In genomic region chr17:83203472-83204221, GRCh38 we compare ENCODE assay signal across 11 cellular contexts.
DNase-seq lines count a peak whose midpoint lies in the region; ATAC-seq and TF ChIP-seq lines count a peak whose summit lies in the region.
"Had no signal": no experiment of that assay in that cellular context is flagged by ENCODE, and none has a peak within 500 bp of the region (broad histone marks: within the 10 kb centered on the region; RNA-seq: fewer than 3 reads in every experiment).

No MANE protein-coding gene starts in this region.

- POLR2A ChIA-PET in MCF 10A (lab: Yijun Ruan, JAX), result no interaction called here

- H3K27me3 ChIP-seq in mammary epithelial cell (ENCODE audit: insufficient read depth, low read length), result peaks cover 2% of the 10 kb centered on the region
- H3K27me3 ChIP-seq in fibroblast of lung (ENCODE audit: control insufficient read depth, insufficient read depth, low read length), result no peaks in the 10 kb centered on the region
- peaks cover 0 to 2% (median 0%) of the 10 kb centered on the region in 3 experiments for H3K27me3 ChIP-seq in neuronal stem cell (ENCODE audit: control insufficient read depth in 3 of 3, insufficient read depth in 3 of 3, low read depth in 1 of 3, low read length in 3 of 3)

- no peak overlapping the region for H3K4ac ChIP-seq in neuronal stem cell (ENCODE audit: low read length)

- H3K4me3 Mint-ChIP-seq in MCF 10A (ENCODE audit: unreplicated experiment) (peak overlapping the region; percentile 29), progenitor cell of endocrine pancreas (ENCODE audit: low read depth) (no peak overlapping the region)
- H3K4me3 Mint-ChIP-seq in natural killer cell treated with Interleukin-12 subunit alpha and Interleukin-12 subunit beta and Interleukin-15 and Interleukin-18, amount 100 ng/mL, for 72 hours, result peak overlapping the region; percentile 50
- H3K4me3 Mint-ChIP-seq: neural crest cell had no signal

- H2BK15ac ChIP-seq in neuronal stem cell (ENCODE audit: low read length), result no peak overlapping the region

- H3K27me3 Mint-ChIP-seq in MCF 10A (ENCODE audit: insufficient read depth, unreplicated experiment) (no peaks in the 10 kb centered on the region), progenitor cell of endocrine pancreas (no peaks in the 10 kb centered on the region)
- no peaks in the 10 kb centered on the region for H3K27me3 Mint-ChIP-seq in natural killer cell treated with Interleukin-12 subunit alpha and Interleukin-12 subunit beta and Interleukin-15 and Interleukin-18, amount 100 ng/mL, for 72 hours

- no peak for ATAC-seq in natural killer cell treated with Interleukin-12 subunit alpha and Interleukin-12 subunit beta and Interleukin-15 and Interleukin-18, amount 100 ng/mL, for 72 hours
- ATAC-seq in GM21367 (IDR thresholded peaks at IDR 0.05; ENCODE audit: unreplicated experiment), result no peak
- ATAC-seq: HCT116 had no signal

- no peaks in the 10 kb centered on the region for H3K9me3 Mint-ChIP-seq in MCF 10A (ENCODE audit: unreplicated experiment)
- no peaks in the 10 kb centered on the region for H3K9me3 Mint-ChIP-seq in natural killer cell treated with Interleukin-12 subunit alpha and Interleukin-12 subunit beta and Interleukin-15 and Interleukin-18, amount 100 ng/mL, for 72 hours
- H3K9me3 Mint-ChIP-seq in progenitor cell of endocrine pancreas (ENCODE audit: low read depth), result peaks cover 5% of the 10 kb centered on the region
- H3K9me3 Mint-ChIP-seq: neural crest cell had no signal

- H3K9me3 ChIP-seq in mammary epithelial cell (replicated peaks; ENCODE audit: insufficient read depth, low read length), result no peaks in the 10 kb centered on the region
- no peaks in the 10 kb centered on the region for H3K9me3 ChIP-seq in fibroblast of lung (ENCODE audit: control insufficient read depth, insufficient read depth, low read depth, low read length)
- H3K9me3 ChIP-seq in neuronal stem cell (replicated peaks in 1 of 2; ENCODE audit: control insufficient read depth in 2 of 2, insufficient read depth in 1 of 2, low read depth in 1 of 2, low read length in 2 of 2), result peaks cover 12 to 32% of the 10 kb centered on the region in 2 donors

- H2BK5ac ChIP-seq in neuronal stem cell (ENCODE audit: low read length), result no peak overlapping the region

- 85% methylated on average over 11 of the region's 20 CpGs for WGBS in mammary epithelial cell (ENCODE audit: low coverage, missing lambda C conversion rate)
- WGBS in neuronal stem cell (ENCODE audit: extremely low coverage in 2 of 2, insufficient read length in 2 of 2, insufficient replicate concordance in 1 of 2), 2 donors, result no CpG with 5 or more reads among the region's 20 CpGs

- no peak overlapping the region for H4K91ac ChIP-seq in neuronal stem cell (ENCODE audit: low read depth, low read length, poor library complexity)

- H3K36me3 ChIP-seq in mammary epithelial cell (ENCODE audit: insufficient read depth, low read length) (no peaks in the 10 kb centered on the region), fibroblast of lung (ENCODE audit: control insufficient read depth, insufficient read depth, low read length) (no peaks in the 10 kb centered on the region), neuronal stem cell (replicated peaks in 1 of 2; ENCODE audit: control insufficient read depth in 2 of 2, insufficient read depth in 2 of 2, low read length in 2 of 2) (no peaks in the 10 kb centered on the region)

- dilution Hi-C loops in mammary epithelial cell (cut with HindIII; ENCODE audit: low sequenced_read_pairs), result no loop called here

- H3K14ac ChIP-seq in neuronal stem cell (ENCODE audit: low read length), result no peak overlapping the region

- no peak for DNase-seq in MCF 10A (ENCODE audit: unreplicated experiment)
- DNase-seq in mammary epithelial cell, result no peak
- no peak for DNase-seq in fibroblast of lung (ENCODE audit: low read depth in 2 of 2)
- DNase-seq in natural killer cell treated with Interleukin-12 subunit alpha and Interleukin-12 subunit beta and Interleukin-15 and Interleukin-18, amount 100 ng/mL, for 72 hours (ENCODE audit: low spot score), result peak; percentile 59
- no peak for DNase-seq in RPMI8226
- no peak for DNase-seq in neuronal stem cell (ENCODE audit: low spot score)
- no peak for DNase-seq in progenitor cell of endocrine pancreas (ENCODE audit: low spot score, unreplicated experiment)
- DNase-seq: KG1 had no signal

- peaks cover 2% of the 10 kb centered on the region for H3K79me1 ChIP-seq in neuronal stem cell (ENCODE audit: low read depth, low read length)

- in situ Hi-C loops in mammary epithelial cell (cut with MboI; ENCODE audit: low sequenced_read_pairs in 2 of 2), result no loop called here

- intact Hi-C loops in MCF 10A (cut with micrococcal nuclease) (no loop called here), mammary epithelial cell (cut with micrococcal nuclease) (no loop called here)

- no peak overlapping the region for H2BK120ac ChIP-seq in neuronal stem cell (ENCODE audit: low read depth, low read length)

- no peak overlapping the region for H3K27ac ChIP-seq in mammary epithelial cell (ENCODE audit: insufficient read depth, low read depth, low read length)
- peak overlapping the region; percentile 74 for H3K27ac ChIP-seq in fibroblast of lung (ENCODE audit: insufficient read depth, low read length)
- no peak overlapping the region for H3K27ac ChIP-seq in neuronal stem cell (replicated peaks; ENCODE audit: low read length)

- H2AFZ ChIP-seq in mammary epithelial cell (ENCODE audit: low read depth, low read length) (no peak overlapping the region), fibroblast of lung (ENCODE audit: low read length) (no peak overlapping the region), neuronal stem cell (ENCODE audit: low read length) (no peak overlapping the region)

- no peak overlapping the region for H3K18ac ChIP-seq in neuronal stem cell (ENCODE audit: low read length)

- no peak for TF ChIP-seq CTCF in MCF 10A (IDR thresholded peaks at IDR 0.05; ENCODE audit: unreplicated experiment)
- no peak for TF ChIP-seq CTCF in mammary epithelial cell (conservative IDR thresholded peaks at IDR 0.05 in 1 of 2, IDR thresholded peaks at IDR 0.05 in 1 of 2; ENCODE audit: extremely low read depth in 1 of 2, insufficient read depth in 1 of 2, low read depth in 1 of 2, low read length in 2 of 2)
- no peak for TF ChIP-seq CTCF in fibroblast of lung (conservative IDR thresholded peaks at IDR 0.05 in 1 of 2, IDR thresholded peaks at IDR 0.05 in 1 of 2; ENCODE audit: low read depth in 1 of 2, low read length in 2 of 2)
- TF ChIP-seq CTCF in progenitor cell of endocrine pancreas (IDR thresholded peaks at IDR 0.05; ENCODE audit: unreplicated experiment), result no peak

- H3K9ac ChIP-seq in mammary epithelial cell (ENCODE audit: insufficient read depth, low read length) (no peak overlapping the region), fibroblast of lung (ENCODE audit: insufficient read depth, low read length) (peak overlapping the region; percentile 49), neuronal stem cell (ENCODE audit: low read depth, low read length, poor library complexity) (no peak overlapping the region)

- no peaks in the 10 kb centered on the region for H3K4me1 ChIP-seq in mammary epithelial cell (ENCODE audit: insufficient read depth, low read length)
- H3K4me1 ChIP-seq in fibroblast of lung (ENCODE audit: control insufficient read depth, extremely low read depth, insufficient read depth, low read length), result peaks cover 27% of the 10 kb centered on the region
- H3K4me1 ChIP-seq in neuronal stem cell (ENCODE audit: control insufficient read depth in 2 of 2, insufficient read depth in 1 of 2, low read depth in 1 of 2, low read length in 2 of 2), result no peaks in the 10 kb centered on the region

- no peak overlapping the region for H3K4me2 ChIP-seq in mammary epithelial cell (ENCODE audit: insufficient read depth, low read depth, low read length)
- no peak overlapping the region for H3K4me2 ChIP-seq in fibroblast of lung (ENCODE audit: extremely low read depth, insufficient read depth, low read length)
- no peak overlapping the region for H3K4me2 ChIP-seq in neuronal stem cell (ENCODE audit: insufficient read depth, low read length, poor library complexity, severe bottlenecking)

- no peak overlapping the region for H3K23ac ChIP-seq in neuronal stem cell (ENCODE audit: low read depth, low read length, poor library complexity)

- H3K27ac Mint-ChIP-seq in MCF 10A (ENCODE audit: low read depth, unreplicated experiment) (no peak overlapping the region), progenitor cell of endocrine pancreas (no peak overlapping the region)
- H3K27ac Mint-ChIP-seq in natural killer cell treated with Interleukin-12 subunit alpha and Interleukin-12 subunit beta and Interleukin-15 and Interleukin-18, amount 100 ng/mL, for 72 hours, result peak overlapping the region; percentile 99 to 100

- H4K8ac ChIP-seq in neuronal stem cell (ENCODE audit: low read depth, low read length), result no peak overlapping the region

- no peak overlapping the region for H3K4me3 ChIP-seq in mammary epithelial cell (replicated peaks in 1 of 3; ENCODE audit: insufficient read depth in 1 of 3, low read depth in 2 of 3, low read length in 3 of 3)
- no peak overlapping the region for H3K4me3 ChIP-seq in fibroblast of lung (replicated peaks in 1 of 4; ENCODE audit: control extremely low read depth in 1 of 4, insufficient read depth in 1 of 4, low read depth in 3 of 4, low read length in 4 of 4)
- H3K4me3 ChIP-seq in neuronal stem cell (ENCODE audit: low read length in 2 of 2), result peak overlapping the region in 1 of 2 donors; percentile 1

- no peak overlapping the region for H2BK12ac ChIP-seq in neuronal stem cell (ENCODE audit: low read length)

- H3K36me3 Mint-ChIP-seq in MCF 10A (ENCODE audit: insufficient read depth, unreplicated experiment) (no peaks in the 10 kb centered on the region), progenitor cell of endocrine pancreas (ENCODE audit: insufficient read depth) (no peaks in the 10 kb centered on the region)
- H3K36me3 Mint-ChIP-seq in natural killer cell treated with Interleukin-12 subunit alpha and Interleukin-12 subunit beta and Interleukin-15 and Interleukin-18, amount 100 ng/mL, for 72 hours, result no peaks in the 10 kb centered on the region

- H3K4me1 Mint-ChIP-seq in MCF 10A (ENCODE audit: insufficient read depth, unreplicated experiment) (peaks cover 5% of the 10 kb centered on the region), progenitor cell of endocrine pancreas (ENCODE audit: low read depth) (peaks cover 2% of the 10 kb centered on the region)
- H3K4me1 Mint-ChIP-seq in natural killer cell treated with Interleukin-12 subunit alpha and Interleukin-12 subunit beta and Interleukin-15 and Interleukin-18, amount 100 ng/mL, for 72 hours (ENCODE audit: low read depth in 2 of 2), result peaks cover 63 to 65% of the 10 kb centered on the region in 2 donors

- CTCF ChIA-PET in MCF 10A (lab: Yijun Ruan, JAX), result interaction anchor here (0.6 to 0.7 kb wide), 2 partner anchors 304 to 450 kb away, joined by 3 to 4 read pairs; no protein-coding TSS in a partner anchor
- CTCF ChIA-PET in mammary epithelial cell (lab: Charles Lee; ENCODE audit: low non-redundant PET), result no interaction called here

- BruUV-seq in MCF 10A (replicated peaks; lab: Mats Ljungman, UMichigan) (TSS peak; percentile 81), mammary epithelial cell (replicated peaks; lab: Mats Ljungman, UMichigan) (no TSS peak)

- H4K20me1 ChIP-seq in mammary epithelial cell (ENCODE audit: insufficient read depth, low read length) (no peaks in the 10 kb centered on the region), fibroblast of lung (ENCODE audit: control insufficient read depth, extremely low read depth, insufficient read depth, low read length) (no peaks in the 10 kb centered on the region)

- H3K79me2 ChIP-seq in mammary epithelial cell (ENCODE audit: insufficient read depth, low read length) (no peaks in the 10 kb centered on the region), fibroblast of lung (ENCODE audit: control insufficient read depth, insufficient read depth, low read length) (no peaks in the 10 kb centered on the region)

- H2AK5ac ChIP-seq in neuronal stem cell (ENCODE audit: low read depth, low read length), result no peak overlapping the region

Comparison
In these comparisons a context has a peak if more than half of its experiments do, and no peak if none do; other contexts are left out.
1. H3K27ac Mint-ChIP-seq: peak in natural killer cell treated with Interleukin-12 subunit alpha and Interleukin-12 subunit beta and Interleukin-15 and Interleukin-18, amount 100 ng/mL, for 72 hours (2 of 2); none in MCF 10A (single experiment) and progenitor cell of endocrine pancreas (single experiment).